ENCODE assay signal across 1 cellular context in the genomic region with DNA sequence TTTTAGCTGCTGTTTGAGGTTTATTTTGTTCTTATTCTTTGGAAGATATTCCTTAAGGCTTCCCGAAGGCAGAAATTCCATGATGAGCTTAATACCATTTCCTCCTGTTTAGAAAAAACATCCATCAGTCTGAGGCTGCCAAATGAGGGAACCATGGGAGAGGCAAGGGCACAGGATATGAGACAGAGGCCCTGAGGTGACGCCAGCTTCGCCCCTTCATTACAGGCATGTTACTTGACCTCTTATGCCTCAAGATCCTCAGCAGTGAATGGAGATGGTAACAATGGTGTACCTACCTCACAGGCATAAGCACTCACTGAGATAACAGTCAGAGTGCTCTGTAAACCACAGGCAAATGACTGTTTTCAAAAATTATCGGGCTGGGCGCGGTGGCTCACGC.
TF ChIP-seq lines count a peak whose summit lies in the region.

No MANE protein-coding gene starts in this region.

TF ChIP-seq in WTC11, 78 proteins besides CTCF, POLR2A, EP300 and RAD21 (continued from another document):
- TF ChIP-seq, protein P1, sequence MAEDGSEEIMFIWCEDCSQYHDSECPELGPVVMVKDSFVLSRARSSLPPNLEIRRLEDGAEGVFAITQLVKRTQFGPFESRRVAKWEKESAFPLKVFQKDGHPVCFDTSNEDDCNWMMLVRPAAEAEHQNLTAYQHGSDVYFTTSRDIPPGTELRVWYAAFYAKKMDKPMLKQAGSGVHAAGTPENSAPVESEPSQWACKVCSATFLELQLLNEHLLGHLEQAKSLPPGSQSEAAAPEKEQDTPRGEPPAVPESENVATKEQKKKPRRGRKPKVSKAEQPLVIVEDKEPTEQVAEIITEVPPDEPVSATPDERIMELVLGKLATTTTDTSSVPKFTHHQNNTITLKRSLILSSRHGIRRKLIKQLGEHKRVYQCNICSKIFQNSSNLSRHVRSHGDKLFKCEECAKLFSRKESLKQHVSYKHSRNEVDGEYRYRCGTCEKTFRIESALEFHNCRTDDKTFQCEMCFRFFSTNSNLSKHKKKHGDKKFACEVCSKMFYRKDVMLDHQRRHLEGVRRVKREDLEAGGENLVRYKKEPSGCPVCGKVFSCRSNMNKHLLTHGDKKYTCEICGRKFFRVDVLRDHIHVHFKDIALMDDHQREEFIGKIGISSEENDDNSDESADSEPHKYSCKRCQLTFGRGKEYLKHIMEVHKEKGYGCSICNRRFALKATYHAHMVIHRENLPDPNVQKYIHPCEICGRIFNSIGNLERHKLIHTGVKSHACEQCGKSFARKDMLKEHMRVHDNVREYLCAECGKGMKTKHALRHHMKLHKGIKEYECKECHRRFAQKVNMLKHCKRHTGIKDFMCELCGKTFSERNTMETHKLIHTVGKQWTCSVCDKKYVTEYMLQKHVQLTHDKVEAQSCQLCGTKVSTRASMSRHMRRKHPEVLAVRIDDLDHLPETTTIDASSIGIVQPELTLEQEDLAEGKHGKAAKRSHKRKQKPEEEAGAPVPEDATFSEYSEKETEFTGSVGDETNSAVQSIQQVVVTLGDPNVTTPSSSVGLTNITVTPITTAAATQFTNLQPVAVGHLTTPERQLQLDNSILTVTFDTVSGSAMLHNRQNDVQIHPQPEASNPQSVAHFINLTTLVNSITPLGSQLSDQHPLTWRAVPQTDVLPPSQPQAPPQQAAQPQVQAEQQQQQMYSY (CRISPR knock-in tag; IDR thresholded peaks at IDR 0.05), result no peak
- TF ChIP-seq ARID4B (CRISPR knock-in tag; IDR thresholded peaks at IDR 0.05; ENCODE audit: borderline replicate concordance), result no peak
- TF ChIP-seq, protein P2, sequence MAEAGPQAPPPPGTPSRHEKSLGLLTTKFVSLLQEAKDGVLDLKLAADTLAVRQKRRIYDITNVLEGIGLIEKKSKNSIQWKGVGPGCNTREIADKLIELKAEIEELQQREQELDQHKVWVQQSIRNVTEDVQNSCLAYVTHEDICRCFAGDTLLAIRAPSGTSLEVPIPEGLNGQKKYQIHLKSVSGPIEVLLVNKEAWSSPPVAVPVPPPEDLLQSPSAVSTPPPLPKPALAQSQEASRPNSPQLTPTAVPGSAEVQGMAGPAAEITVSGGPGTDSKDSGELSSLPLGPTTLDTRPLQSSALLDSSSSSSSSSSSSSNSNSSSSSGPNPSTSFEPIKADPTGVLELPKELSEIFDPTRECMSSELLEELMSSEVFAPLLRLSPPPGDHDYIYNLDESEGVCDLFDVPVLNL (CRISPR knock-in tag; IDR thresholded peaks at IDR 0.05; ENCODE audit: borderline replicate concordance, low read depth), result no peak
- TF ChIP-seq ZNF281 (CRISPR knock-in tag; IDR thresholded peaks at IDR 0.05), result no peak
- TF ChIP-seq ZBTB21 (CRISPR knock-in tag; IDR thresholded peaks at IDR 0.05; ENCODE audit: borderline replicate concordance), result no peak
- TF ChIP-seq, protein P3, sequence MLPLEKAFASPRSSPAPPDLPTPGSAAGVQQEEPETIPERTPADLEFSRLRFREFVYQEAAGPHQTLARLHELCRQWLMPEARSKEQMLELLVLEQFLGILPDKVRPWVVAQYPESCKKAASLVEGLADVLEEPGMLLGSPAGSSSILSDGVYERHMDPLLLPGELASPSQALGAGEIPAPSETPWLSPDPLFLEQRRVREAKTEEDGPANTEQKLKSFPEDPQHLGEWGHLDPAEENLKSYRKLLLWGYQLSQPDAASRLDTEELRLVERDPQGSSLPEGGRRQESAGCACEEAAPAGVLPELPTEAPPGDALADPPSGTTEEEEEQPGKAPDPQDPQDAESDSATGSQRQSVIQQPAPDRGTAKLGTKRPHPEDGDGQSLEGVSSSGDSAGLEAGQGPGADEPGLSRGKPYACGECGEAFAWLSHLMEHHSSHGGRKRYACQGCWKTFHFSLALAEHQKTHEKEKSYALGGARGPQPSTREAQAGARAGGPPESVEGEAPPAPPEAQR (CRISPR knock-in tag; IDR thresholded peaks at IDR 0.05), result no peak
